Comparison of ENCODE assay signal across 23 cellular contexts in genomic region chr1:154465621-154466020, GRCh38. TPM values are rescaled to one million over a fixed set of nuclear protein-coding genes. Genes with fewer than 3 reads are reported as not detected.
A peak's percentile ranks its signal among the peaks of the same experiment; 100 is the strongest.
DNase-seq lines count a peak whose midpoint lies in the region; ATAC-seq and TF ChIP-seq lines count a peak whose summit lies in the region.
"Had no signal": no experiment of that assay in that cellular context is flagged by ENCODE, and none has a peak within 500 bp of the region (broad histone marks: within the 10 kb centered on the region; RNA-seq: fewer than 3 reads in every experiment).

No MANE protein-coding gene starts in this region.

- no peak overlapping the region for H2BK20ac ChIP-seq in IMR-90 (ENCODE audit: low read depth, low read length)

- H3K4me1 ChIP-seq in IMR-90 (ENCODE audit: control insufficient read depth, insufficient read depth, low read length) (peaks cover 8% of the 10 kb centered on the region), sigmoid colon (peaks cover 0 to 47% (median 25%) of the 10 kb centered on the region in 4 donors), Karpas-422 (ENCODE audit: low read length) (no peaks in the 10 kb centered on the region)

- no peak overlapping the region for H4K8ac ChIP-seq in IMR-90 (ENCODE audit: low read depth in 2 of 2, low read length in 2 of 2)

- H2BK120ac ChIP-seq in IMR-90 (ENCODE audit: low read depth, low read length), result no peak overlapping the region

- in situ Hi-C loops in IMR-90 (cut with MboI; ENCODE audit: low sequenced_read_pairs), result no loop called here

- no peak overlapping the region for H3K56ac ChIP-seq in IMR-90 (ENCODE audit: extremely low read depth, insufficient read depth, low read length)

- H4K91ac ChIP-seq in IMR-90 (ENCODE audit: insufficient read depth, low read depth, low read length), result no peak overlapping the region

- H2BK15ac ChIP-seq in IMR-90 (ENCODE audit: low read depth, low read length), result no peak overlapping the region; the same call in 2 of the 3 replicates

- no peak overlapping the region for H3K4me2 ChIP-seq in IMR-90 (ENCODE audit: low read depth, low read length)
- H3K4me2 ChIP-seq in Karpas-422 (ENCODE audit: low read depth, low read length, poor library complexity, severe bottlenecking), result no peak overlapping the region

- no peak overlapping the region for H3K4ac ChIP-seq in IMR-90 (ENCODE audit: low read depth, low read length)

- H3K36me3 Mint-ChIP-seq in CD14-positive monocyte, result peaks cover 62 to 78% of the 10 kb centered on the region in 2 donors
- H3K36me3 Mint-ChIP-seq: immature natural killer cell had no signal

- dilution Hi-C loops in IMR-90 (cut with HindIII; ENCODE audit: low sequenced_read_pairs, unreplicated experiment), result no loop called here

- no peak overlapping the region for H2AK9ac ChIP-seq in IMR-90 (replicated peaks; ENCODE audit: low read depth, low read length, poor library complexity)

- no peak for ATAC-seq in IMR-90 (ENCODE audit: low read depth)
- ATAC-seq in GM21381 (IDR thresholded peaks at IDR 0.05; ENCODE audit: unreplicated experiment), result no peak
- ATAC-seq: activated naive CD8-positive, alpha-beta T cell treated with anti-CD3 and anti-CD28 coated beads, Interleukin-2, amount 50 U/mL, for 24 hours; GM12878; heart left ventricle; PC-3 had no signal

- no peak for TF ChIP-seq EP300 in sigmoid colon (IDR thresholded peaks at IDR 0.05)

- H3K9me1 ChIP-seq in IMR-90 (ENCODE audit: insufficient read depth, low read length), result peaks cover 9% of the 10 kb centered on the region

- no TSS peak for BruUV-seq in IMR-90 (replicated peaks; lab: Mats Ljungman, UMichigan)

- WGBS in IMR-90 (ENCODE audit: extremely low coverage in 2 of 2, insufficient read length in 1 of 2), 2 experiments, result no CpG with 5 or more reads among the region's 8 CpGs
- WGBS in sigmoid colon, 2 donors, result 79 to 85% methylated on average over 8 of the region's 8 CpGs

- H2AFZ ChIP-seq in IMR-90 (replicated peaks; ENCODE audit: low read length, poor library complexity) (peak overlapping the region; percentile 24), Karpas-422 (ENCODE audit: low read length) (no peak overlapping the region)

- H3K79me1 ChIP-seq in IMR-90 (ENCODE audit: low read depth in 1 of 2, low read length in 2 of 2), result no peaks in the 10 kb centered on the region

- H3K23ac ChIP-seq in IMR-90 (ENCODE audit: low read depth, low read length), result no peak overlapping the region

- no peak overlapping the region for H3K4me3 Mint-ChIP-seq in CD14-positive monocyte
- H3K4me3 Mint-ChIP-seq: activated naive CD8-positive, alpha-beta T cell treated with anti-CD3 and anti-CD28 coated beads, Interleukin-2, amount 50 U/mL, for 24 hours; stimulated activated naive CD8-positive, alpha-beta T cell treated with anti-CD3 and anti-CD28 coated beads, Interleukin-15, Interleukin-2, amounts not matched to agents 100 ng/mL and 50 ng/mL, for 24 hours had no signal

- no peaks in the 10 kb centered on the region for H3K27me3 Mint-ChIP-seq in CD14-positive monocyte (ENCODE audit: low read depth in 3 of 3)
- H3K27me3 Mint-ChIP-seq: activated naive CD8-positive, alpha-beta T cell treated with anti-CD3 and anti-CD28 coated beads, Interleukin-2, amount 50 U/mL, for 24 hours; IgD-negative memory B cell; stimulated activated naive CD8-positive, alpha-beta T cell treated with anti-CD3 and anti-CD28 coated beads, Interleukin-15, Interleukin-2, amounts not matched to agents 100 ng/mL and 50 ng/mL, for 24 hours had no signal

- H4K20me1 ChIP-seq in IMR-90 (ENCODE audit: insufficient read depth, low read length) (no peaks in the 10 kb centered on the region), Karpas-422 (ENCODE audit: insufficient read depth, low read depth, low read length) (no peaks in the 10 kb centered on the region)

- no peak for TF ChIP-seq RAD21 in IMR-90 (IDR thresholded peaks at IDR 0.05; ENCODE audit: low read length)

- H3K14ac ChIP-seq in IMR-90 (replicated peaks; ENCODE audit: low read depth, low read length), result no peak overlapping the region

- H2BK5ac ChIP-seq in IMR-90 (ENCODE audit: low read depth, low read length, poor library complexity, severe bottlenecking), result no peak overlapping the region

- no peaks in the 10 kb centered on the region for H3K9me2 ChIP-seq in Karpas-422 (replicated peaks; ENCODE audit: insufficient read depth, low read length)

- H3K9me3 ChIP-seq in IMR-90 (ENCODE audit: control insufficient read depth, insufficient read depth, low read length) (no peaks in the 10 kb centered on the region; the same call in 1 of the 2 replicates), sigmoid colon (no peaks in the 10 kb centered on the region), Karpas-422 (ENCODE audit: low read length) (no peaks in the 10 kb centered on the region)
- H3K9me3 ChIP-seq: heart left ventricle had no signal

- no peaks in the 10 kb centered on the region; the same call in 1 of the 2 replicates for H3K27me3 ChIP-seq in IMR-90 (ENCODE audit: control insufficient read depth, insufficient read depth, low read length)
- no peaks in the 10 kb centered on the region for H3K27me3 ChIP-seq in sigmoid colon
- no peaks in the 10 kb centered on the region for H3K27me3 ChIP-seq in Karpas-422 (ENCODE audit: low read length)
- H3K27me3 ChIP-seq: cardiac muscle cell, heart left ventricle had no signal

- POLR2A ChIA-PET in IMR-90 (lab: Charles Lee; ENCODE audit: unreplicated experiment), result no interaction called here

- H3K18ac ChIP-seq in IMR-90 (ENCODE audit: low read depth, low read length), result no peak overlapping the region

- no peak overlapping the region for H4K5ac ChIP-seq in IMR-90 (ENCODE audit: low read depth, low read length)

- H3K27ac ChIP-seq in IMR-90 (ENCODE audit: insufficient read depth, low read length), result no peak overlapping the region
- peak overlapping the region; percentile 54 for H3K27ac ChIP-seq in cingulate gyrus (ENCODE audit: low read depth, low read length)
- H3K27ac ChIP-seq in sigmoid colon, result peak overlapping the region in 2 of 4 donors; percentile 47 to 89
- H3K27ac ChIP-seq in Karpas-422 (ENCODE audit: low read length), result no peak overlapping the region
- H3K27ac ChIP-seq: cardiac muscle cell had no signal

- peaks cover 46% of the 10 kb centered on the region for H3K4me1 Mint-ChIP-seq in CD14-positive monocyte

- H3K79me2 ChIP-seq in Karpas-422 (ENCODE audit: low read length), result no peaks in the 10 kb centered on the region

- H3K4me3 ChIP-seq in IMR-90 (ENCODE audit: insufficient read depth, low read depth, low read length) (no peak overlapping the region), sigmoid colon (no peak overlapping the region), Karpas-422 (ENCODE audit: low read length) (no peak overlapping the region)
- H3K4me3 ChIP-seq: cardiac muscle cell, GM12878, heart left ventricle had no signal

- CTCF ChIA-PET in IMR-90 (lab: Yijun Ruan, JAX), result interaction anchor here (0.7 kb wide), 1 partner anchor 13 kb away, joined by 3 read pairs; no protein-coding TSS in a partner anchor

- H3K27ac Mint-ChIP-seq in CD14-positive monocyte, result peak overlapping the region; percentile 68 to 91 (median 85)
- H3K27ac Mint-ChIP-seq: activated naive CD8-positive, alpha-beta T cell treated with anti-CD3 and anti-CD28 coated beads, Interleukin-2, amount 50 U/mL, for 24 hours; IgD-negative memory B cell; nephron progenitor cell had no signal

- no peak for DNase-seq in CD14-positive monocyte (ENCODE audit: low spot score)
- no peak for DNase-seq in IMR-90
- peak; percentile 54 for DNase-seq in sigmoid colon
- DNase-seq in stimulated activated CD4-positive, alpha-beta T cell treated with anti-CD3 and anti-CD28 coated beads, Interleukin-2, amount 100 ng/mL, for 48 hours, result no peak
- DNase-seq in Karpas-422, result no peak
- no peak for DNase-seq in OCI-M2 (lab: John Stamatoyannopoulos, UW; ENCODE audit: unreplicated experiment)
- DNase-seq: activated CD4-positive, alpha-beta T cell treated with anti-CD3 and anti-CD28 coated beads, Interleukin-2, amount 50 U/mL, for 4 hours; activated naive CD8-positive, alpha-beta T cell treated with anti-CD3 and anti-CD28 coated beads, Interleukin-2, amount 50 U/mL, for 24 hours; effector CD8-positive, alpha-beta T cell; GDM1; heart left ventricle; NCI-H1105 treated with DMSO at 0.1 percent for 48 hours; NCI-H2171; NCI-H774; nephron progenitor cell; PC-3 had no signal

- H3K9ac ChIP-seq in IMR-90 (ENCODE audit: low read depth, low read length) (no peak overlapping the region), Karpas-422 (ENCODE audit: low read length) (no peak overlapping the region)

- H3K36me3 ChIP-seq in IMR-90 (ENCODE audit: control insufficient read depth, insufficient read depth, low read length) (peaks cover 19% of the 10 kb centered on the region; the same call in 1 of the 2 replicates), sigmoid colon (peaks cover 0 to 56% (median 15%) of the 10 kb centered on the region in 4 donors), Karpas-422 (ENCODE audit: insufficient read depth, low read length) (no peaks in the 10 kb centered on the region)
- H3K36me3 ChIP-seq: cardiac muscle cell had no signal

- TF ChIP-seq CTCF in CD14-positive monocyte (IDR thresholded peaks at IDR 0.05) (no peak), IMR-90 (conservative IDR thresholded peaks at IDR 0.05; ENCODE audit: low read depth, low read length) (no peak), sigmoid colon (IDR thresholded peaks at IDR 0.05) (no peak)

- no peak for TF ChIP-seq POLR2A in IMR-90 (IDR thresholded peaks at IDR 0.05; ENCODE audit: low read depth, low read length)
- TF ChIP-seq POLR2A in sigmoid colon (IDR thresholded peaks at IDR 0.05), result no peak

- H3K9me3 Mint-ChIP-seq in CD14-positive monocyte, result no peaks in the 10 kb centered on the region
- H3K9me3 Mint-ChIP-seq: activated naive CD8-positive, alpha-beta T cell treated with anti-CD3 and anti-CD28 coated beads, Interleukin-2, amount 50 U/mL, for 24 hours; IgD-negative memory B cell; immature natural killer cell; nephron progenitor cell; stimulated activated naive CD8-positive, alpha-beta T cell treated with anti-CD3 and anti-CD28 coated beads, Interleukin-15, Interleukin-2, amounts not matched to agents 100 ng/mL and 50 ng/mL, for 24 hours had no signal

- intact Hi-C loops in CD14-positive monocyte (cut with micrococcal nuclease) (loop anchor here in 1 of 2 donors (2.0 kb wide), 1 partner anchor 13 kb away; no protein-coding TSS in a partner anchor), IMR-90 (cut with micrococcal nuclease) (no loop called here), sigmoid colon (cut with DNase I) (loop anchor here (2.0 kb wide), 1 partner anchor 61 kb away; the partner anchor contains the start of gene IL6R)

- H2AK5ac ChIP-seq in IMR-90 (ENCODE audit: low read depth, low read length), result no peak overlapping the region

RNA-seq across cellular contexts. Expression of gene TDRD10, which starts 36.4 kb away (rescaled TPM):
- polyA plus RNA-seq in CD14-positive monocyte (not detected), IMR-90 (2012; rRNA removed) (not detected in 2 replicates), sigmoid colon (1 to 10 TPM in 2 of 3 donors, under 1 TPM in 1; 0.46 to 2.0 (median 1.8) TPM)
- total RNA-seq in IMR-90 (2012; rRNA removed) (not detected in 2 replicates), sigmoid colon (1 to 10 TPM in 3 of 4 donors, under 1 TPM in 1; 0.68 to 3.9 (median 1.8) TPM)
- polyA plus RNA-seq in IMR-90 (2012; cell fraction: cytosol; rRNA removed), result not detected in 2 replicates
- polyA plus RNA-seq in IMR-90 (2012; cell fraction: nucleus; rRNA removed; ENCODE audit: low replicate concordance), result not detected in 2 replicates
- total RNA-seq in Karpas-422 (2014; rRNA removed; shearing (Covaris generic); ENCODE audit: low replicate concordance), result not detected in 2 replicates
- total RNA-seq: GM12878, PC-3 had no signal
- polyA plus RNA-seq: GM12878, IgD-negative memory B cell, immature natural killer cell had no signal

RNA-seq across cellular contexts. Expression of gene SHE, which starts 36.6 kb away (rescaled TPM):
- polyA plus RNA-seq in CD14-positive monocyte (not detected), IMR-90 (2012; rRNA removed) (not detected in 2 replicates), sigmoid colon (1 to 10 TPM; 1.6 to 5.7 (median 3.0) TPM)
- total RNA-seq in IMR-90 (2012; rRNA removed) (not detected in 2 replicates), sigmoid colon (10 to 100 TPM in 1 of 4 donors, 1 to 10 TPM in 3; 5.2 to 10.2 (median 7.8) TPM)
- polyA plus RNA-seq in IMR-90 (2012; cell fraction: cytosol; rRNA removed), result not detected in 2 replicates
- polyA plus RNA-seq in IMR-90 (2012; cell fraction: nucleus; rRNA removed; ENCODE audit: low replicate concordance), result not detected in 2 replicates
- not detected in 2 replicates for total RNA-seq in Karpas-422 (2014; rRNA removed; shearing (Covaris generic); ENCODE audit: low replicate concordance)
- total RNA-seq: PC-3 had no signal
- polyA plus RNA-seq: IgD-negative memory B cell had no signal
